In the genomic region with DNA sequence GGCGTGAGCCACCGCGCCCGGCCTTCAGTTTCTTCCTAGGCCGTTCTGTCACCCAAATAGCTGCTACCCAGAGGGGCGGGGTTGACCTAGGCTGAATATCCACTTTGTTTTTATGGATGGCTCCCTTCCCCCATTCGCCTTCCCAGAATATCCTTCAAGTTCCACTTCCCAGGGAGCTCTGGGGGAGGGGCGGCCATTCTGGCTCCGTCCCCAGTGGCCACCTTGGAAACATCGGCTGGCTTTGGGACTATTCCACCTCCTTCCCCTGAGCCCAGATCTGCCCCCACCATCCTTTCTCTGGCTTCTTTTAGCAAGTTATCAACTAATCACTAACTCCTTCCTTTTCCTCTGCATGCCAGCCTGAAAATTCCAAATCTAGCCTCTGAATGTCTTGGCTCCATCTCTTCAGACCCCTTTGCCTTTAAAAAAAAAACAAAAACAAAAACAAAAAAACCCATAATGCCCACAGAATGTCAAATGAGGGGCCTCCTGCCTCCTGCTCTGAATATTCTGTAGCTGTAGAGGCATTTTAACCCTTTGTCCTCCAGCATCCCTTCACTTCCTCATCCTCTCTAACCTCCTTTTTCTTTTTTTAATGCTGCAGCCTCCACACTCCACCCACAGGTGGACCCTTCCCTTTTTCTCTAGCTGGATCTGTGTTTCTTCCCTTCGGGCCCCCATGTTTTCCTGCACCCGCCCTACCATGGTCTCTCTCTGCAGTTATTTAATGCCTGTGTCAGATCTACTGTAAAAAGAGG, we compare ENCODE assay signal across 1 cellular context.
TF ChIP-seq lines count a peak whose summit lies in the region.

No MANE protein-coding gene starts in this region.

TF ChIP-seq in SK-N-SH treated with all-trans-retinoic acid at 6 μM for 48 hours, 23 proteins besides CTCF, POLR2A, EP300 and RAD21 (continued from another document):
- TF ChIP-seq, protein P1, sequence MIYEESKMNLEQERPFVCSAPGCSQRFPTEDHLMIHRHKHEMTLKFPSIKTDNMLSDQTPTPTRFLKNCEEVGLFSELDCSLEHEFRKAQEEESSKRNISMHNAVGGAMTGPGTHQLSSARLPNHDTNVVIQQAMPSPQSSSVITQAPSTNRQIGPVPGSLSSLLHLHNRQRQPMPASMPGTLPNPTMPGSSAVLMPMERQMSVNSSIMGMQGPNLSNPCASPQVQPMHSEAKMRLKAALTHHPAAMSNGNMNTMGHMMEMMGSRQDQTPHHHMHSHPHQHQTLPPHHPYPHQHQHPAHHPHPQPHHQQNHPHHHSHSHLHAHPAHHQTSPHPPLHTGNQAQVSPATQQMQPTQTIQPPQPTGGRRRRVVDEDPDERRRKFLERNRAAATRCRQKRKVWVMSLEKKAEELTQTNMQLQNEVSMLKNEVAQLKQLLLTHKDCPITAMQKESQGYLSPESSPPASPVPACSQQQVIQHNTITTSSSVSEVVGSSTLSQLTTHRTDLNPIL (CRISPR knock-in tag; IDR thresholded peaks at IDR 0.05; ENCODE audit: low read depth) = no peak
- TF ChIP-seq BACH2 (CRISPR knock-in tag; IDR thresholded peaks at IDR 0.05; ENCODE audit: borderline replicate concordance) = no peak
- TF ChIP-seq ARNTL (CRISPR knock-in tag; IDR thresholded peaks at IDR 0.05; ENCODE audit: borderline replicate concordance, low read depth) = no peak
- TF ChIP-seq ZFP30 (CRISPR knock-in tag; IDR thresholded peaks at IDR 0.05) = no peak
- TF ChIP-seq TOX (CRISPR knock-in tag; IDR thresholded peaks at IDR 0.05; ENCODE audit: borderline replicate concordance) = no peak
- TF ChIP-seq ZC3H10 (CRISPR knock-in tag; IDR thresholded peaks at IDR 0.05) = no peak
- no peak for TF ChIP-seq ISL1 (CRISPR knock-in tag; IDR thresholded peaks at IDR 0.05)
